In genomic region chr9:133117271-133118178, GRCh38 we compare ENCODE assay signal across 7 cellular contexts. TPM values are rescaled to one million over a fixed set of nuclear protein-coding genes. Genes with fewer than 3 reads are reported as not detected.
DNase-seq lines count a peak whose midpoint lies in the region; ATAC-seq and TF ChIP-seq lines count a peak whose summit lies in the region.

No MANE protein-coding gene starts in this region.

- ATAC-seq in stimulated activated memory B cell treated with anti-CD40 and anti-IgM and Interleukin-4, amounts not matched to agents 10 μg/mL and 1 μg/mL and 100 μg/mL, for 72 hours = no peak
- ATAC-seq in esophagus mucosa (no peak), GM19463 (IDR thresholded peaks at IDR 0.05; ENCODE audit: unreplicated experiment) (no peak)

- no peak for DNase-seq in HFFc6
- no peak for DNase-seq in activated T-helper 2 cell treated with anti-CD3 and anti-CD28 coated beads, Interferon-gamma antibody, Interleukin-2, Interleukin-4, amounts not matched to agents 10 μg/mL and 5 μg/mL and 100 μg/mL, durations not matched to agents 14 hours and 24 hours and 36 hours (ENCODE audit: low spot score)
- DNase-seq in NCI-H1417 (lab: John Stamatoyannopoulos, UW) = no peak

- no peaks in the 10 kb centered on the region for H3K36me3 Mint-ChIP-seq in HFFc6 (ENCODE audit: low read depth)
- H3K36me3 Mint-ChIP-seq in activated T-helper 2 cell treated with anti-CD3 and anti-CD28 coated beads, Interferon-gamma antibody, Interleukin-2, Interleukin-4, amounts not matched to agents 10 μg/mL and 5 μg/mL and 100 μg/mL, durations not matched to agents 14 hours and 24 hours and 36 hours (ENCODE audit: low read depth) = peaks cover 10% of the 10 kb centered on the region
- H3K36me3 Mint-ChIP-seq in stimulated activated memory B cell treated with anti-CD40 and anti-IgM and Interleukin-4, amounts not matched to agents 10 μg/mL and 1 μg/mL and 100 μg/mL, for 72 hours = no peaks in the 10 kb centered on the region

- 0 out of 2 replicates have a peak, but pooled peaks have one; percentile 9 for TF ChIP-seq CTCF in HFFc6 (IDR thresholded peaks at IDR 0.05)

- no peaks in the 10 kb centered on the region; the same call in 1 of the 2 replicates for H3K27me3 Mint-ChIP-seq in HFFc6 (ENCODE audit: insufficient read depth)
- no peaks in the 10 kb centered on the region for H3K27me3 Mint-ChIP-seq in activated T-helper 2 cell treated with anti-CD3 and anti-CD28 coated beads, Interferon-gamma antibody, Interleukin-2, Interleukin-4, amounts not matched to agents 10 μg/mL and 5 μg/mL and 100 μg/mL, durations not matched to agents 14 hours and 24 hours and 36 hours (ENCODE audit: low read depth)
- no peaks in the 10 kb centered on the region for H3K27me3 Mint-ChIP-seq in stimulated activated memory B cell treated with anti-CD40 and anti-IgM and Interleukin-4, amounts not matched to agents 10 μg/mL and 1 μg/mL and 100 μg/mL, for 72 hours

- H3K4me1 Mint-ChIP-seq in HFFc6 (ENCODE audit: low read depth) = peaks cover 48% of the 10 kb centered on the region
- H3K4me1 Mint-ChIP-seq in activated T-helper 2 cell treated with anti-CD3 and anti-CD28 coated beads, Interferon-gamma antibody, Interleukin-2, Interleukin-4, amounts not matched to agents 10 μg/mL and 5 μg/mL and 100 μg/mL, durations not matched to agents 14 hours and 24 hours and 36 hours (ENCODE audit: low read depth) = peaks cover 38% of the 10 kb centered on the region
- H3K4me1 Mint-ChIP-seq in stimulated activated memory B cell treated with anti-CD40 and anti-IgM and Interleukin-4, amounts not matched to agents 10 μg/mL and 1 μg/mL and 100 μg/mL, for 72 hours = peaks cover 86% of the 10 kb centered on the region

- H3K9me3 Mint-ChIP-seq in HFFc6 = no peaks in the 10 kb centered on the region
- H3K9me3 Mint-ChIP-seq in activated T-helper 2 cell treated with anti-CD3 and anti-CD28 coated beads, Interferon-gamma antibody, Interleukin-2, Interleukin-4, amounts not matched to agents 10 μg/mL and 5 μg/mL and 100 μg/mL, durations not matched to agents 14 hours and 24 hours and 36 hours = no peaks in the 10 kb centered on the region
- no peaks in the 10 kb centered on the region for H3K9me3 Mint-ChIP-seq in stimulated activated memory B cell treated with anti-CD40 and anti-IgM and Interleukin-4, amounts not matched to agents 10 μg/mL and 1 μg/mL and 100 μg/mL, for 72 hours

- H3K27ac Mint-ChIP-seq in HFFc6 = no peak overlapping the region
- peak overlapping the region; percentile 55 for H3K27ac Mint-ChIP-seq in activated T-helper 2 cell treated with anti-CD3 and anti-CD28 coated beads, Interferon-gamma antibody, Interleukin-2, Interleukin-4, amounts not matched to agents 10 μg/mL and 5 μg/mL and 100 μg/mL, durations not matched to agents 14 hours and 24 hours and 36 hours
- peak overlapping the region; percentile 69 for H3K27ac Mint-ChIP-seq in stimulated activated memory B cell treated with anti-CD40 and anti-IgM and Interleukin-4, amounts not matched to agents 10 μg/mL and 1 μg/mL and 100 μg/mL, for 72 hours

- H3K4me3 Mint-ChIP-seq in HFFc6 = no peak overlapping the region
- no peak overlapping the region for H3K4me3 Mint-ChIP-seq in activated T-helper 2 cell treated with anti-CD3 and anti-CD28 coated beads, Interferon-gamma antibody, Interleukin-2, Interleukin-4, amounts not matched to agents 10 μg/mL and 5 μg/mL and 100 μg/mL, durations not matched to agents 14 hours and 24 hours and 36 hours (ENCODE audit: low read depth)
- peak overlapping the region; percentile 3 for H3K4me3 Mint-ChIP-seq in stimulated activated memory B cell treated with anti-CD40 and anti-IgM and Interleukin-4, amounts not matched to agents 10 μg/mL and 1 μg/mL and 100 μg/mL, for 72 hours

- no peaks in the 10 kb centered on the region for H3K27me3 ChIP-seq in layer of hippocampus (ENCODE audit: control insufficient read depth, insufficient read depth, low read length)

- intact Hi-C loops in activated T-helper 2 cell treated with anti-CD3 and anti-CD28 coated beads, Interferon-gamma antibody, Interleukin-2, Interleukin-4, amounts not matched to agents 10 μg/mL and 5 μg/mL and 100 μg/mL, durations not matched to agents 14 hours and 24 hours and 36 hours (cut with micrococcal nuclease) = no loop called here

- H3K27ac ChIP-seq in layer of hippocampus (ENCODE audit: low read depth, low read length) = peak overlapping the region; percentile 97

RNA-seq across cellular contexts. Expression of gene RALGDS, which starts 3.5 kb away (rescaled TPM):
- 10 to 100 TPM; 12.1 to 15.8 (median 14.8) TPM for total RNA-seq in HFFc6 (2021; fragmentation: NEBNext Ultra II Directional; extraction: Animal tissue kit (Norgen Biotek cat#: 25700))
- 78.8 and 85.8 TPM in 2 replicates for total RNA-seq in activated T-helper 2 cell treated with anti-CD3 and anti-CD28 coated beads, Interferon-gamma antibody, Interleukin-2, Interleukin-4, amounts not matched to agents 10 μg/mL and 5 μg/mL and 100 μg/mL, durations not matched to agents 14 hours and 24 hours and 36 hours
- total RNA-seq in esophagus mucosa = 35.0 TPM

RNA-seq across cellular contexts. Expression of gene GBGT1, which starts 46.2 kb away (rescaled TPM):
- total RNA-seq in HFFc6 (2021; fragmentation: NEBNext Ultra II Directional; extraction: Animal tissue kit (Norgen Biotek cat#: 25700)) = 1 to 10 TPM; 1.1 to 2.8 (median 1.7) TPM
- 6.8 and 7.4 TPM in 2 replicates for total RNA-seq in activated T-helper 2 cell treated with anti-CD3 and anti-CD28 coated beads, Interferon-gamma antibody, Interleukin-2, Interleukin-4, amounts not matched to agents 10 μg/mL and 5 μg/mL and 100 μg/mL, durations not matched to agents 14 hours and 24 hours and 36 hours
- total RNA-seq in esophagus mucosa = 2.0 TPM

RNA-seq across cellular contexts. Expression of gene CEL, which starts 55.7 kb away (rescaled TPM):
- total RNA-seq in HFFc6 (2021; fragmentation: NEBNext Ultra II Directional; extraction: Animal tissue kit (Norgen Biotek cat#: 25700)) = under 1 TPM; 0.25 to 0.60 (median 0.43) TPM
- total RNA-seq in activated T-helper 2 cell treated with anti-CD3 and anti-CD28 coated beads, Interferon-gamma antibody, Interleukin-2, Interleukin-4, amounts not matched to agents 10 μg/mL and 5 μg/mL and 100 μg/mL, durations not matched to agents 14 hours and 24 hours and 36 hours = 2.0 and 2.1 TPM in 2 replicates
- 2.4 TPM for total RNA-seq in esophagus mucosa
